ENCODE assay signal across 8 cellular contexts in genomic region chr5:93677344-93678021, GRCh38.
A peak's percentile ranks its signal among the peaks of the same experiment; 100 is the strongest.
DNase-seq lines count a peak whose midpoint lies in the region; ATAC-seq and TF ChIP-seq lines count a peak whose summit lies in the region.

No MANE protein-coding gene starts in this region.

- ATAC-seq in HG03432 (IDR thresholded peaks at IDR 0.05; ENCODE audit: unreplicated experiment) (no peak), GM21360 (IDR thresholded peaks at IDR 0.05; ENCODE audit: unreplicated experiment) (no peak)

- no peak for TF ChIP-seq POLR2A in esophagus muscularis mucosa (IDR thresholded peaks at IDR 0.05; ENCODE audit: low read depth)

- DNase-seq in AG20443 (ENCODE audit: low spot score) (peak; percentile 89), MG63 (peak; percentile 94), WERI-Rb-1 (peak; percentile 77), iPS DF 6.9 (ENCODE audit: low read depth, low spot score) (peak; percentile 33), NK-92 (lab: John Stamatoyannopoulos, UW; ENCODE audit: unreplicated experiment) (no peak), esophagus muscularis mucosa (ENCODE audit: extremely low spot score) (no peak)

- H3K36me3 ChIP-seq in MG63 (no peaks in the 10 kb centered on the region), WERI-Rb-1 (no peaks in the 10 kb centered on the region), iPS DF 6.9 (ENCODE audit: control insufficient read depth, insufficient read depth, low read length) (no peaks in the 10 kb centered on the region), esophagus muscularis mucosa (no peaks in the 10 kb centered on the region)

- WGBS in iPS DF 6.9 (ENCODE audit: insufficient coverage, insufficient read length) = no CpG with 5 or more reads among the region's 9 CpGs
- 64% methylated on average over 9 of the region's 9 CpGs for WGBS in esophagus muscularis mucosa

- H3K4me1 ChIP-seq in iPS DF 6.9 (ENCODE audit: control insufficient read depth, insufficient read depth, low read length) = peaks cover 1% of the 10 kb centered on the region; the same call in 1 of the 2 replicates
- H3K4me1 ChIP-seq in esophagus muscularis mucosa = peaks cover 7 to 10% (median 9%) of the 10 kb centered on the region in 4 donors

- H3K9me3 ChIP-seq in MG63 (no peaks in the 10 kb centered on the region), WERI-Rb-1 (ENCODE audit: severe bottlenecking) (no peaks in the 10 kb centered on the region), iPS DF 6.9 (ENCODE audit: control insufficient read depth, insufficient read depth, low read length) (no peaks in the 10 kb centered on the region), esophagus muscularis mucosa (no peaks in the 10 kb centered on the region)

- intact Hi-C loops in esophagus muscularis mucosa (cut with DNase I) = no loop called here

- no peak for TF ChIP-seq CTCF in WERI-Rb-1 (IDR thresholded peaks at IDR 0.05; ENCODE audit: low read depth, low read length)
- no peak for TF ChIP-seq CTCF in esophagus muscularis mucosa (IDR thresholded peaks at IDR 0.05)

- TF ChIP-seq EP300 in esophagus muscularis mucosa (IDR thresholded peaks at IDR 0.05) = no peak

- no peak overlapping the region for H3K27ac ChIP-seq in WERI-Rb-1
- H3K27ac ChIP-seq in iPS DF 6.9 (ENCODE audit: low read length) = no peak overlapping the region
- H3K27ac ChIP-seq in esophagus muscularis mucosa (replicated peaks in 1 of 4) = no peak overlapping the region

- H3K4me3 ChIP-seq in MG63 = no peak overlapping the region
- H3K4me3 ChIP-seq in WERI-Rb-1 (ENCODE audit: low read depth, low read length) = no peak overlapping the region
- H3K4me3 ChIP-seq in iPS DF 6.9 (ENCODE audit: low read length) = no peak overlapping the region
- H3K4me3 ChIP-seq in esophagus muscularis mucosa = no peak overlapping the region

- H3K27me3 ChIP-seq in MG63 = no peaks in the 10 kb centered on the region
- H3K27me3 ChIP-seq in WERI-Rb-1 (ENCODE audit: insufficient read depth, low read depth, severe bottlenecking) = no peaks in the 10 kb centered on the region
- no peaks in the 10 kb centered on the region for H3K27me3 ChIP-seq in iPS DF 6.9 (ENCODE audit: control insufficient read depth, insufficient read depth, low read length)
- H3K27me3 ChIP-seq in esophagus muscularis mucosa = no peaks in the 10 kb centered on the region

Comparison
In these comparisons a context has a peak if more than half of its experiments do, and no peak if none do; other contexts are left out.
1. DNase-seq: peak in AG20443 (single experiment), MG63 (single experiment), WERI-Rb-1 (single experiment) and iPS DF 6.9 (single experiment); none in NK-92 (single experiment) and esophagus muscularis mucosa (single experiment).